Comparison of ENCODE assay signal across 20 cellular contexts in genomic region chr10:103514244-103514643, GRCh38. TPM values are rescaled to one million over a fixed set of nuclear protein-coding genes. Genes with fewer than 3 reads are reported as not detected.
"Had no signal": no experiment of that assay in that cellular context is flagged by ENCODE, and none has a peak within 500 bp of the region (broad histone marks: within the 10 kb centered on the region; RNA-seq: fewer than 3 reads in every experiment).

No MANE protein-coding gene starts in this region.

- H3K36me3 ChIP-seq: brain microvascular endothelial cell, gastrocnemius medialis, heart right ventricle had no signal

- H3K9me3 ChIP-seq: gastrocnemius medialis, heart right ventricle, mucosa of descending colon had no signal

- DNase-seq: activated CD4-positive, alpha-beta T cell treated with anti-CD3 and anti-CD28 coated beads, Interleukin-2, amount 10 ng/mL, durations not matched to agents 7 days and 5 days; activated CD4-positive, CD25-positive, alpha-beta regulatory T cell; activated gamma-delta T cell; activated naive CD8-positive, alpha-beta T cell treated with anti-CD3 and anti-CD28 coated beads for 36 hours; activated T-cell treated with anti-CD3 and anti-CD28 coated beads, Interleukin-2, amount 50 U/mL, for 24 hours; brain microvascular endothelial cell; dermis blood vessel endothelial cell; gastrocnemius medialis; heart right ventricle; mammary epithelial cell; mucosa of descending colon; naive thymus-derived CD4-positive, alpha-beta T cell; stimulated activated CD4-positive, alpha-beta T cell treated with anti-CD3 and anti-CD28 coated beads, Interleukin-4, amount 100 ng/mL, for 4 hours; stimulated activated CD8-positive, alpha-beta memory T cell treated with anti-CD3 and anti-CD28 coated beads, Interleukin-4, amount 100 ng/mL, for 48 hours; stimulated activated naive CD8-positive, alpha-beta T cell treated with anti-CD3 and anti-CD28 coated beads, Interleukin-15, Interleukin-2, amounts not matched to agents 100 U/mL and 50 U/mL, for 24 hours had no signal

- H3K27ac ChIP-seq: brain microvascular endothelial cell, epithelial cell of prostate, gastrocnemius medialis, skin epidermis had no signal

- H3K4me3 ChIP-seq: gastrocnemius medialis, heart right ventricle, mucosa of descending colon, skin epidermis had no signal

- H3K27me3 ChIP-seq: gastrocnemius medialis, heart right ventricle had no signal

- H3K4me1 ChIP-seq: gastrocnemius medialis had no signal

- ATAC-seq: gastrocnemius medialis; mucosa of descending colon; naive thymus-derived CD4-positive, alpha-beta T cell; stimulated activated naive CD8-positive, alpha-beta T cell treated with anti-CD3 and anti-CD28 coated beads, Interleukin-15, Interleukin-2, amounts not matched to agents 100 U/mL and 50 U/mL, for 24 hours had no signal

RNA-seq across cellular contexts. Expression of gene NEURL1, which starts 20.7 kb away (rescaled TPM):
- total RNA-seq: dermis blood vessel endothelial cell had no signal

RNA-seq across cellular contexts. Expression of gene CALHM3, which starts 35.2 kb away (rescaled TPM):
- total RNA-seq: activated naive CD8-positive, alpha-beta T cell treated with anti-CD3 and anti-CD28 coated beads for 36 hours; dermis blood vessel endothelial cell; gastrocnemius medialis; heart right ventricle; mammary epithelial cell; mucosa of descending colon; naive thymus-derived CD4-positive, alpha-beta T cell; SK-MEL-5; ureter had no signal

RNA-seq across cellular contexts. Expression of gene CALHM1, which starts 55.5 kb away (rescaled TPM):
- total RNA-seq: activated CD8-positive, alpha-beta memory T cell treated with anti-CD3 and anti-CD28 coated beads for 36 hours; activated naive CD8-positive, alpha-beta T cell treated with anti-CD3 and anti-CD28 coated beads for 36 hours; dermis blood vessel endothelial cell; gastrocnemius medialis; heart right ventricle; mammary epithelial cell; mucosa of descending colon; naive thymus-derived CD4-positive, alpha-beta T cell; SK-MEL-5; ureter had no signal
